1 cellular context compared by ENCODE assay signal in genomic region chr12:9113987-9114309, GRCh38.
TF ChIP-seq lines count a peak whose summit lies in the region.

No MANE protein-coding gene starts in this region.

TF ChIP-seq in HepG2, 621 proteins besides CTCF, POLR2A, EP300 and RAD21 (continued from another document and continues in another):
- TF ChIP-seq THAP9 (CRISPR knock-in tag; IDR thresholded peaks at IDR 0.05; ENCODE audit: borderline replicate concordance) (no peak), PHB2 (IDR thresholded peaks at IDR 0.05; ENCODE audit: partially characterized antibody) (no peak), FOXM1 (CRISPR knock-in tag; IDR thresholded peaks at IDR 0.05) (no peak), REL (CRISPR knock-in tag; conservative IDR thresholded peaks at IDR 0.05) (no peak), ZNF207 (IDR thresholded peaks at IDR 0.05; ENCODE audit: borderline replicate concordance) (no peak), HOXA7 (CRISPR knock-in tag; IDR thresholded peaks at IDR 0.05) (no peak), PHF5A (CRISPR knock-in tag; IDR thresholded peaks at IDR 0.05; ENCODE audit: low read depth, unreplicated experiment) (peak; percentile 72), ZBTB20 (CRISPR knock-in tag; IDR thresholded peaks at IDR 0.05; ENCODE audit: borderline replicate concordance, low read depth) (0 out of 2 replicates have a peak, but pooled peaks have one; percentile 47), ZNF142 (CRISPR knock-in tag; IDR thresholded peaks at IDR 0.05) (no peak), MED13 (CRISPR knock-in tag; IDR thresholded peaks at IDR 0.05) (0 out of 2 replicates have a peak, but pooled peaks have one; percentile 77), ZNF850 (CRISPR knock-in tag; conservative IDR thresholded peaks at IDR 0.05) (no peak), ZNF879 (CRISPR knock-in tag; IDR thresholded peaks at IDR 0.05) (no peak), KAT2B (IDR thresholded peaks at IDR 0.05; ENCODE audit: borderline replicate concordance, low read depth, low read length) (no peak), ZNF280D (CRISPR knock-in tag; IDR thresholded peaks at IDR 0.05) (no peak), ZBTB26 (CRISPR knock-in tag; IDR thresholded peaks at IDR 0.05; ENCODE audit: borderline replicate concordance) (no peak), KDM1A (CRISPR knock-in tag; IDR thresholded peaks at IDR 0.05) (no peak), NFIC (IDR thresholded peaks at IDR 0.05; ENCODE audit: low read length) (peak; percentile 67; the same call in 1 of the 2 replicates), MXI1 (IDR thresholded peaks at IDR 0.05; ENCODE audit: borderline replicate concordance, low read depth, low read length) (no peak; the same call in 2 of the 3 replicates), ZNF546 (CRISPR knock-in tag; conservative IDR thresholded peaks at IDR 0.05) (no peak), ZNF253 (CRISPR knock-in tag; IDR thresholded peaks at IDR 0.05; ENCODE audit: borderline replicate concordance) (no peak), ATF1 (CRISPR knock-in tag; IDR thresholded peaks at IDR 0.05) (no peak), IRX3 (CRISPR knock-in tag; IDR thresholded peaks at IDR 0.05; ENCODE audit: borderline replicate concordance, low read depth) (no peak), CSRNP2 (CRISPR knock-in tag; conservative IDR thresholded peaks at IDR 0.05; ENCODE audit: low read depth) (no peak), ZFX (CRISPR knock-in tag; IDR thresholded peaks at IDR 0.05; ENCODE audit: low read depth) (no peak), MED8 (CRISPR knock-in tag; IDR thresholded peaks at IDR 0.05; ENCODE audit: insufficient replicate concordance) (peak; percentile 40), ELF3 (CRISPR knock-in tag; IDR thresholded peaks at IDR 0.05) (peak; percentile 34)
- TF ChIP-seq, protein P1, sequence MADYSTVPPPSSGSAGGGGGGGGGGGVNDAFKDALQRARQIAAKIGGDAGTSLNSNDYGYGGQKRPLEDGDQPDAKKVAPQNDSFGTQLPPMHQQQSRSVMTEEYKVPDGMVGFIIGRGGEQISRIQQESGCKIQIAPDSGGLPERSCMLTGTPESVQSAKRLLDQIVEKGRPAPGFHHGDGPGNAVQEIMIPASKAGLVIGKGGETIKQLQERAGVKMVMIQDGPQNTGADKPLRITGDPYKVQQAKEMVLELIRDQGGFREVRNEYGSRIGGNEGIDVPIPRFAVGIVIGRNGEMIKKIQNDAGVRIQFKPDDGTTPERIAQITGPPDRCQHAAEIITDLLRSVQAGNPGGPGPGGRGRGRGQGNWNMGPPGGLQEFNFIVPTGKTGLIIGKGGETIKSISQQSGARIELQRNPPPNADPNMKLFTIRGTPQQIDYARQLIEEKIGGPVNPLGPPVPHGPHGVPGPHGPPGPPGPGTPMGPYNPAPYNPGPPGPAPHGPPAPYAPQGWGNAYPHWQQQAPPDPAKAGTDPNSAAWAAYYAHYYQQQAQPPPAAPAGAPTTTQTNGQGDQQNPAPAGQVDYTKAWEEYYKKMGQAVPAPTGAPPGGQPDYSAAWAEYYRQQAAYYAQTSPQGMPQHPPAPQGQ (CRISPR knock-in tag; IDR thresholded peaks at IDR 0.05; ENCODE audit: borderline replicate concordance) = no peak
- TF ChIP-seq, protein P2, sequence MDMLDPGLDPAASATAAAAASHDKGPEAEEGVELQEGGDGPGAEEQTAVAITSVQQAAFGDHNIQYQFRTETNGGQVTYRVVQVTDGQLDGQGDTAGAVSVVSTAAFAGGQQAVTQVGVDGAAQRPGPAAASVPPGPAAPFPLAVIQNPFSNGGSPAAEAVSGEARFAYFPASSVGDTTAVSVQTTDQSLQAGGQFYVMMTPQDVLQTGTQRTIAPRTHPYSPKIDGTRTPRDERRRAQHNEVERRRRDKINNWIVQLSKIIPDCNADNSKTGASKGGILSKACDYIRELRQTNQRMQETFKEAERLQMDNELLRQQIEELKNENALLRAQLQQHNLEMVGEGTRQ (IDR thresholded peaks at IDR 0.05; ENCODE audit: low read depth, low read length) = no peak
- TF ChIP-seq, protein P2 (CRISPR knock-in tag; IDR thresholded peaks at IDR 0.05; ENCODE audit: borderline replicate concordance) = no peak
- TF ChIP-seq, protein P3, sequence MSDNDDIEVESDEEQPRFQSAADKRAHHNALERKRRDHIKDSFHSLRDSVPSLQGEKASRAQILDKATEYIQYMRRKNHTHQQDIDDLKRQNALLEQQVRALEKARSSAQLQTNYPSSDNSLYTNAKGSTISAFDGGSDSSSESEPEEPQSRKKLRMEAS (IDR thresholded peaks at IDR 0.05) = no peak
- TF ChIP-seq, protein P4, sequence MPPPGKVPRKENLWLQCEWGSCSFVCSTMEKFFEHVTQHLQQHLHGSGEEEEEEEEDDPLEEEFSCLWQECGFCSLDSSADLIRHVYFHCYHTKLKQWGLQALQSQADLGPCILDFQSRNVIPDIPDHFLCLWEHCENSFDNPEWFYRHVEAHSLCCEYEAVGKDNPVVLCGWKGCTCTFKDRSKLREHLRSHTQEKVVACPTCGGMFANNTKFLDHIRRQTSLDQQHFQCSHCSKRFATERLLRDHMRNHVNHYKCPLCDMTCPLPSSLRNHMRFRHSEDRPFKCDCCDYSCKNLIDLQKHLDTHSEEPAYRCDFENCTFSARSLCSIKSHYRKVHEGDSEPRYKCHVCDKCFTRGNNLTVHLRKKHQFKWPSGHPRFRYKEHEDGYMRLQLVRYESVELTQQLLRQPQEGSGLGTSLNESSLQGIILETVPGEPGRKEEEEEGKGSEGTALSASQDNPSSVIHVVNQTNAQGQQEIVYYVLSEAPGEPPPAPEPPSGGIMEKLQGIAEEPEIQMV (CRISPR knock-in tag; IDR thresholded peaks at IDR 0.05; ENCODE audit: low read depth) = no peak
- TF ChIP-seq, protein P5, sequence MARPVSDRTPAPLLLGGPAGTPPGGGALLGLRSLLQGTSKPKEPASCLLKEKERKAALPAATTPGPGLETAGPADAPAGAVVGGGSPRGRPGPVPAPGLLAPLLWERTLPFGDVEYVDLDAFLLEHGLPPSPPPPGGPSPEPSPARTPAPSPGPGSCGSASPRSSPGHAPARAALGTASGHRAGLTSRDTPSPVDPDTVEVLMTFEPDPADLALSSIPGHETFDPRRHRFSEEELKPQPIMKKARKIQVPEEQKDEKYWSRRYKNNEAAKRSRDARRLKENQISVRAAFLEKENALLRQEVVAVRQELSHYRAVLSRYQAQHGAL (CRISPR knock-in tag; IDR thresholded peaks at IDR 0.05; ENCODE audit: not compliant biosample characterization) = no peak
- TF ChIP-seq, protein P6, sequence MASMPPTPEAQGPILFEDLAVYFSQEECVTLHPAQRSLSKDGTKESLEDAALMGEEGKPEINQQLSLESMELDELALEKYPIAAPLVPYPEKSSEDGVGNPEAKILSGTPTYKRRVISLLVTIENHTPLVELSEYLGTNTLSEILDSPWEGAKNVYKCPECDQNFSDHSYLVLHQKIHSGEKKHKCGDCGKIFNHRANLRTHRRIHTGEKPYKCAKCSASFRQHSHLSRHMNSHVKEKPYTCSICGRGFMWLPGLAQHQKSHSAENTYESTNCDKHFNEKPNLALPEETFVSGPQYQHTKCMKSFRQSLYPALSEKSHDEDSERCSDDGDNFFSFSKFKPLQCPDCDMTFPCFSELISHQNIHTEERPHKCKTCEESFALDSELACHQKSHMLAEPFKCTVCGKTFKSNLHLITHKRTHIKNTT (CRISPR knock-in tag; IDR thresholded peaks at IDR 0.05) = no peak
